16 cellular contexts compared by ENCODE assay signal in genomic region chr12:49984476-49984890, GRCh38. TPM values are rescaled to one million over a fixed set of nuclear protein-coding genes. Genes with fewer than 3 reads are reported as not detected.
A peak's percentile ranks its signal among the peaks of the same experiment; 100 is the strongest.
DNase-seq lines count a peak whose midpoint lies in the region; ATAC-seq, FAIRE-seq and TF ChIP-seq lines count a peak whose summit lies in the region.
"Had no signal": no experiment of that assay in that cellular context is flagged by ENCODE, and none has a peak within 500 bp of the region (broad histone marks: within the 10 kb centered on the region; RNA-seq: fewer than 3 reads in every experiment).

No MANE protein-coding gene starts in this region.

- no peak overlapping the region for H2AK5ac ChIP-seq in neuronal stem cell (ENCODE audit: low read depth, low read length)

- DNase-seq in D721Med (ENCODE audit: insufficient read length, low spot score) (no peak), NCI-H524 (lab: John Stamatoyannopoulos, UW) (peak; percentile 98 to 99), chondrocyte (ENCODE audit: low spot score) (no peak), neuronal stem cell (ENCODE audit: low spot score) (no peak), kidney glomerular epithelial cell (lab: John Stamatoyannopoulos, UW) (no peak), iPS-NIHi11 (ENCODE audit: low spot score) (no peak), SIG-M5 treated with dmso at 0.1 percent for 504 hours (lab: John Stamatoyannopoulos, UW; ENCODE audit: unreplicated experiment) (no peak)
- DNase-seq in natural killer cell treated with Interleukin-12 subunit alpha and Interleukin-12 subunit beta and Interleukin-15 and Interleukin-18, amount 100 ng/mL, for 72 hours (ENCODE audit: low spot score), result no peak
- DNase-seq: activated CD8-positive, alpha-beta T cell treated with anti-CD3 and anti-CD28 coated beads, Interleukin-2, amount 10 ng/mL, durations not matched to agents 7 days and 5 days; activated effector memory CD4-positive, alpha-beta T cell treated with anti-CD3 and anti-CD28 coated beads, Interleukin-2, amount 50 U/mL, for 16 hours; effector CD8-positive, alpha-beta T cell; NCI-H1930; ovary had no signal

- peak overlapping the region; percentile 35 for H3K27ac ChIP-seq in neuronal stem cell (replicated peaks; ENCODE audit: low read length)
- H3K27ac ChIP-seq: ovary had no signal

- H3K4me3 ChIP-seq in neuronal stem cell (ENCODE audit: low read length in 2 of 2), result no peak overlapping the region
- H3K4me3 ChIP-seq: ovary had no signal

- no peak overlapping the region for H2AFZ ChIP-seq in neuronal stem cell (ENCODE audit: low read length)

- no peaks in the 10 kb centered on the region for H3K9me3 Mint-ChIP-seq in chondrocyte (ENCODE audit: low read depth)
- no peaks in the 10 kb centered on the region for H3K9me3 Mint-ChIP-seq in natural killer cell treated with Interleukin-12 subunit alpha and Interleukin-12 subunit beta and Interleukin-15 and Interleukin-18, amount 100 ng/mL, for 72 hours

- H3K4me3 Mint-ChIP-seq in chondrocyte (ENCODE audit: unreplicated experiment), result no peak overlapping the region
- H3K4me3 Mint-ChIP-seq in natural killer cell treated with Interleukin-12 subunit alpha and Interleukin-12 subunit beta and Interleukin-15 and Interleukin-18, amount 100 ng/mL, for 72 hours, result no peak overlapping the region
- H3K4me3 Mint-ChIP-seq: activated CD8-positive, alpha-beta T cell treated with anti-CD3 and anti-CD28 coated beads, Interleukin-2, amount 10 ng/mL, durations not matched to agents 7 days and 5 days had no signal

- no peak overlapping the region for H3K4ac ChIP-seq in neuronal stem cell (ENCODE audit: low read length)

- H3K9me3 ChIP-seq in neuronal stem cell (replicated peaks in 1 of 2; ENCODE audit: control insufficient read depth in 2 of 2, insufficient read depth in 1 of 2, low read depth in 1 of 2, low read length in 2 of 2), result no peaks in the 10 kb centered on the region
- H3K9me3 ChIP-seq: ovary had no signal

- no peak overlapping the region for H2BK15ac ChIP-seq in neuronal stem cell (ENCODE audit: low read length)

- H3K36me3 Mint-ChIP-seq in chondrocyte (ENCODE audit: low read depth), result no peaks in the 10 kb centered on the region
- H3K36me3 Mint-ChIP-seq in natural killer cell treated with Interleukin-12 subunit alpha and Interleukin-12 subunit beta and Interleukin-15 and Interleukin-18, amount 100 ng/mL, for 72 hours, result peaks cover 13% of the 10 kb centered on the region

- H3K23ac ChIP-seq in neuronal stem cell (ENCODE audit: low read depth, low read length, poor library complexity), result no peak overlapping the region

- H3K27ac Mint-ChIP-seq in chondrocyte (ENCODE audit: unreplicated experiment), result peak overlapping the region; percentile 68
- no peak overlapping the region for H3K27ac Mint-ChIP-seq in natural killer cell treated with Interleukin-12 subunit alpha and Interleukin-12 subunit beta and Interleukin-15 and Interleukin-18, amount 100 ng/mL, for 72 hours
- H3K27ac Mint-ChIP-seq: activated CD8-positive, alpha-beta T cell treated with anti-CD3 and anti-CD28 coated beads, Interleukin-2, amount 10 ng/mL, durations not matched to agents 7 days and 5 days had no signal

- TF ChIP-seq CTCF in D721Med (IDR thresholded peaks at IDR 0.05; ENCODE audit: insufficient read depth, missing control alignments), result no peak
- TF ChIP-seq CTCF in chondrocyte (IDR thresholded peaks at IDR 0.05), result no peak

- H3K18ac ChIP-seq in neuronal stem cell (ENCODE audit: low read length), result peak overlapping the region; percentile 63

- peaks cover 13 to 46% of the 10 kb centered on the region in 2 donors for H3K36me3 ChIP-seq in neuronal stem cell (replicated peaks in 1 of 2; ENCODE audit: control insufficient read depth in 2 of 2, insufficient read depth in 2 of 2, low read length in 2 of 2)
- H3K36me3 ChIP-seq: ovary had no signal

- no peaks in the 10 kb centered on the region for H3K27me3 Mint-ChIP-seq in chondrocyte (ENCODE audit: low read depth)
- H3K27me3 Mint-ChIP-seq in natural killer cell treated with Interleukin-12 subunit alpha and Interleukin-12 subunit beta and Interleukin-15 and Interleukin-18, amount 100 ng/mL, for 72 hours, result no peaks in the 10 kb centered on the region

- peaks cover 14% of the 10 kb centered on the region for H3K4me1 Mint-ChIP-seq in chondrocyte (ENCODE audit: low read depth)
- peaks cover 0 to 5% of the 10 kb centered on the region in 2 donors for H3K4me1 Mint-ChIP-seq in natural killer cell treated with Interleukin-12 subunit alpha and Interleukin-12 subunit beta and Interleukin-15 and Interleukin-18, amount 100 ng/mL, for 72 hours (ENCODE audit: low read depth in 2 of 2)

- no peak overlapping the region for H2BK5ac ChIP-seq in neuronal stem cell (ENCODE audit: low read length)

- H3K4me2 ChIP-seq in neuronal stem cell (ENCODE audit: insufficient read depth, low read length, poor library complexity, severe bottlenecking), result no peak overlapping the region

- WGBS in neuronal stem cell (ENCODE audit: extremely low coverage in 2 of 2, insufficient read length in 2 of 2, insufficient replicate concordance in 1 of 2), 2 donors, result no CpG with 5 or more reads among the region's 5 CpGs

- FAIRE-seq in D721Med (lab: Jason Lieb, UNC), result peak; percentile 96

- H2BK120ac ChIP-seq in neuronal stem cell (ENCODE audit: low read depth, low read length), result no peak overlapping the region

- H3K14ac ChIP-seq in neuronal stem cell (ENCODE audit: low read length), result no peak overlapping the region

- no peak overlapping the region for H2BK12ac ChIP-seq in neuronal stem cell (ENCODE audit: low read length)

- H3K79me1 ChIP-seq in neuronal stem cell (ENCODE audit: low read depth, low read length), result no peaks in the 10 kb centered on the region

- peak overlapping the region; percentile 76 for H4K91ac ChIP-seq in neuronal stem cell (ENCODE audit: low read depth, low read length, poor library complexity)

- H3K9ac ChIP-seq in neuronal stem cell (ENCODE audit: low read depth, low read length, poor library complexity), result no peak overlapping the region

- no peaks in the 10 kb centered on the region for H3K27me3 ChIP-seq in neuronal stem cell (ENCODE audit: control insufficient read depth in 3 of 3, insufficient read depth in 3 of 3, low read depth in 1 of 3, low read length in 3 of 3)
- H3K27me3 ChIP-seq: ovary had no signal

- no peak for ATAC-seq in natural killer cell treated with Interleukin-12 subunit alpha and Interleukin-12 subunit beta and Interleukin-15 and Interleukin-18, amount 100 ng/mL, for 72 hours
- ATAC-seq: activated CD8-positive, alpha-beta T cell treated with anti-CD3 and anti-CD28 coated beads, Interleukin-2, amount 10 ng/mL, durations not matched to agents 7 days and 5 days had no signal

- peaks cover 0 to 19% of the 10 kb centered on the region in 2 donors for H3K4me1 ChIP-seq in neuronal stem cell (ENCODE audit: control insufficient read depth in 2 of 2, insufficient read depth in 1 of 2, low read depth in 1 of 2, low read length in 2 of 2)

- no peak overlapping the region for H4K8ac ChIP-seq in neuronal stem cell (ENCODE audit: low read depth, low read length)

RNA-seq across cellular contexts. Expression of gene AQP6, which starts 11.7 kb away (rescaled TPM):
- not detected in 3 replicates for total RNA-seq in chondrocyte
- polyA plus RNA-seq in neuronal stem cell (2013, experiment 1 of 2), result 0.03 TPM
- polyA plus RNA-seq in neuronal stem cell (2013, experiment 2 of 2), result 0.04 TPM
- total RNA-seq in natural killer cell treated with Interleukin-12 subunit alpha and Interleukin-12 subunit beta and Interleukin-15 and Interleukin-18, amount 100 ng/mL, for 72 hours, result not detected
- total RNA-seq: activated CD8-positive, alpha-beta T cell treated with anti-CD3 and anti-CD28 coated beads, Interleukin-2, amount 10 ng/mL, durations not matched to agents 7 days and 5 days; mesenteric fat pad had no signal
- polyA plus RNA-seq: BJ had no signal

RNA-seq across cellular contexts. Expression of gene AQP5, which starts 22.8 kb away (rescaled TPM):
- total RNA-seq in chondrocyte, result 0.20 TPM in 1 of 3 replicates, not detected in the others
- 0.39 TPM for polyA plus RNA-seq in neuronal stem cell (2013, experiment 1 of 2)
- polyA plus RNA-seq in neuronal stem cell (2013, experiment 2 of 2), result 0.58 TPM
- total RNA-seq in natural killer cell treated with Interleukin-12 subunit alpha and Interleukin-12 subunit beta and Interleukin-15 and Interleukin-18, amount 100 ng/mL, for 72 hours, result not detected
- total RNA-seq: activated CD8-positive, alpha-beta T cell treated with anti-CD3 and anti-CD28 coated beads, Interleukin-2, amount 10 ng/mL, durations not matched to agents 7 days and 5 days; mesenteric fat pad; SK-MEL-5 had no signal
- polyA plus RNA-seq: BJ had no signal

RNA-seq across cellular contexts. Expression of gene AQP2, which starts 33.9 kb away (rescaled TPM):
- total RNA-seq in chondrocyte, result not detected in 3 replicates
- not detected for polyA plus RNA-seq in neuronal stem cell (2013, experiment 1 of 2)
- not detected for polyA plus RNA-seq in neuronal stem cell (2013, experiment 2 of 2)
- total RNA-seq in natural killer cell treated with Interleukin-12 subunit alpha and Interleukin-12 subunit beta and Interleukin-15 and Interleukin-18, amount 100 ng/mL, for 72 hours, result not detected
- total RNA-seq: activated CD8-positive, alpha-beta T cell treated with anti-CD3 and anti-CD28 coated beads, Interleukin-2, amount 10 ng/mL, durations not matched to agents 7 days and 5 days; mesenteric fat pad; SK-MEL-5 had no signal
- polyA plus RNA-seq: BJ had no signal

RNA-seq across cellular contexts. Expression of gene RACGAP1, which starts 40.8 kb away (rescaled TPM):
- 25.7 to 31.0 TPM (median 28.4 TPM) in 3 replicates for total RNA-seq in chondrocyte
- 60.2 TPM for polyA plus RNA-seq in neuronal stem cell (2013, experiment 1 of 2)
- 61.2 TPM for polyA plus RNA-seq in neuronal stem cell (2013, experiment 2 of 2)
- total RNA-seq in natural killer cell treated with Interleukin-12 subunit alpha and Interleukin-12 subunit beta and Interleukin-15 and Interleukin-18, amount 100 ng/mL, for 72 hours, result 100 to 1,000 TPM in 1 of 2 donors, 10 to 100 TPM in 1; 72.2 to 107 TPM

Comparison
In these comparisons a context has a peak if more than half of its experiments do, and no peak if none do; other contexts are left out.
1. DNase-seq: peak in NCI-H524 (2 of 2); none in D721Med (single experiment), chondrocyte (single experiment), neuronal stem cell (single experiment), kidney glomerular epithelial cell (single experiment), iPS-NIHi11 (single experiment), SIG-M5 treated with dmso at 0.1 percent for 504 hours (single experiment) and natural killer cell treated with Interleukin-12 subunit alpha and Interleukin-12 subunit beta and Interleukin-15 and Interleukin-18, amount 100 ng/mL, for 72 hours (single experiment).